Comparison of ENCODE assay signal across 11 cellular contexts in the genomic region with DNA sequence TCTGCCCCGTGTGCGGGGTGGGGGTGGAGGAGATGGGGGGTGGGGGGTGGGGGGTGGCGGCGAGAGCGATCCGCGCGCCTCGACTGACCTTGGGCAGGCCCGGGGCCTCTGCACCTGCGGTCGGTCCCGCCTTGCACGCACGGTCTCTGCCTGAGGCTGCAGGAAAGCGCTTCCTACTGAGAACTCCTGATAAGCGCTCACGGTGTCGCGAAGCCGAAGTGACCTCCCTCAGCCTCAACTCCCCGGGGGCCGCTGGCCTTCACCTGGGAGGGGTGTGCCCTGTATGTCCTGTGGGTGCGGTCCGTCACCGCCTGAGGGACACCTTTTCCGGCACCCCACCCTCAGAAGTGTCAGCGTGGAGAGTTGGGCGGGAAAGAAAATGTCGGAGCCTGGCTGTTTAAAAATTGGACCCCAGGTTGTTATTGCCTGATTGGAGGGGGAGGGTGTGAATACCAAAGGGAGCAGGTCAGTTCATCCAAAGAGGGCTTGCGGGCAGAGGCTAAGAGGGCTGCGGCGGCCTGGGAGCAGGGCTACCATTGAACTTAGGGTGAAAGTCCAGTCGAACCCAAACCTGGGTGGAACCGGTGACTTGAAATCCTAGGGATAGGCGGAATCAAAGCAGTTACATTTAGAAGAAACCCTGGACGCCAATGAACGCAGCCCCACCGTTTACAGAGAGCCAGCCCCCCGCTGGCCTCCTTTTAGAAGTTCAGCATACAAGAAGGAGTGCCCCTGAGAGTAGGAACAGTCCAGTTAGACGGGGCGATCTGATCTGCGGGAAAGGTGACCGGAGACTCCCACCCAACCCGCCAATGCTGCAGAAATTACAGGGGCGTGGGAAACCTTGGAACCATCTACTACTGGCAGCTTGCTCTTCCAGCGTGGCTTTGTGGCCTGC. TPM values are rescaled to one million over a fixed set of nuclear protein-coding genes. Genes with fewer than 3 reads are reported as not detected.
DNase-seq lines count a peak whose midpoint lies in the region; ATAC-seq, FAIRE-seq and TF ChIP-seq lines count a peak whose summit lies in the region.
"Had no signal": no experiment of that assay in that cellular context is flagged by ENCODE, and none has a peak within 500 bp of the region (broad histone marks: within the 10 kb centered on the region; RNA-seq: fewer than 3 reads in every experiment).

No MANE protein-coding gene starts in this region.

- peak overlapping the region; percentile 96 for H3K27ac Mint-ChIP-seq in activated CD8-positive, alpha-beta memory T cell treated with anti-CD3 and anti-CD28 coated beads, Interleukin-2, amount 10 ng/mL, durations not matched to agents 7 days and 5 days
- H3K27ac Mint-ChIP-seq in activated naive CD8-positive, alpha-beta T cell: peak overlapping the region; percentile 97

- peak; percentile 61 for DNase-seq in activated CD8-positive, alpha-beta memory T cell treated with anti-CD3 and anti-CD28 coated beads, Interleukin-2, amount 10 ng/mL, durations not matched to agents 7 days and 5 days
- no peak for DNase-seq in activated CD8-positive, alpha-beta memory T cell treated with anti-CD3 and anti-CD28 coated beads, Interleukin-2, amount 50 U/mL, for 48 hours
- DNase-seq in HepG2 (ENCODE audit: low spot score) (no peak), tibial nerve (ENCODE audit: low spot score in 2 of 2) (no peak), tibial artery (no peak), HCEC 1CT (no peak), brain microvascular endothelial cell (no peak)
- DNase-seq: islet precursor cell, NCI-H2029 had no signal

- no peak for TF ChIP-seq EP300 in HepG2 (IDR thresholded peaks at IDR 0.05; ENCODE audit: low read depth in 2 of 2, low read length in 2 of 2)
- TF ChIP-seq EP300 in HepG2 (CRISPR knock-in tag; IDR thresholded peaks at IDR 0.05; ENCODE audit: borderline replicate concordance): no peak
- no peak for TF ChIP-seq EP300 in tibial nerve (IDR thresholded peaks at IDR 0.05)

- WGBS in HepG2 (ENCODE audit: low lambda C conversion rate): 36% methylated on average over 27 of the region's 47 CpGs
- WGBS in tibial nerve, 2 donors: 8% methylated on average over 25 to 47 of the region's 47 CpGs

- no peaks in the 10 kb centered on the region; the same call in 1 of the 2 replicates for H4K20me1 ChIP-seq in HepG2 (ENCODE audit: insufficient read depth, low read length)

- in situ Hi-C loops in HepG2 (cut with HindIII; ENCODE audit: extremely low pct_ligation_motif_present, low pct_unique_long_range_greater_than_20kb) (loop anchor here (10.0 kb wide), 1 partner anchor 48 kb away; no protein-coding TSS in a partner anchor), brain microvascular endothelial cell (cut with HindIII; ENCODE audit: low pct_ligation_motif_present, low sequenced_read_pairs) (no loop called here)

- TF ChIP-seq CTCF in HepG2 (CRISPR knock-in tag; IDR thresholded peaks at IDR 0.05) (no peak), tibial nerve (IDR thresholded peaks at IDR 0.05) (no peak), tibial artery (IDR thresholded peaks at IDR 0.05) (no peak), brain microvascular endothelial cell (IDR thresholded peaks at IDR 0.05; ENCODE audit: low read depth, low read length, missing control alignments) (no peak)

- CTCF ChIA-PET in activated CD8-positive, alpha-beta memory T cell treated with anti-CD3 and anti-CD28 coated beads, Interleukin-2, amount 10 ng/mL, durations not matched to agents 7 days and 5 days (lab: Charles Lee): interaction anchor here (1.3 to 8.3 kb wide), 5 partner anchors 13 to 90 kb away, joined by 3 to 414 read pairs (median 44); no protein-coding TSS in a partner anchor
- CTCF ChIA-PET in HepG2 (lab: Yijun Ruan, JAX; ENCODE audit: low intra/inter-chr PET ratio, low total read pairs): no interaction called here

- POLR2A ChIA-PET in HepG2 (lab: Yijun Ruan, JAX): no interaction called here

- H2AFZ ChIP-seq in HepG2 (ENCODE audit: low read length): no peak overlapping the region

- no peak for ATAC-seq in activated CD8-positive, alpha-beta memory T cell treated with anti-CD3 and anti-CD28 coated beads, Interleukin-2, amount 10 ng/mL, durations not matched to agents 7 days and 5 days
- ATAC-seq in HepG2: no peak

- no peak overlapping the region for H3K4me2 ChIP-seq in HepG2 (ENCODE audit: low read depth, low read length)

- H3K4me3 ChIP-seq in HepG2 (replicated peaks in 1 of 3; ENCODE audit: insufficient read depth in 1 of 3, low read depth in 2 of 3, low read length in 3 of 3): no peak overlapping the region
- peak overlapping the region; percentile 42 to 56 (median 50) for H3K4me3 ChIP-seq in tibial nerve
- H3K4me3 ChIP-seq in tibial artery: no peak overlapping the region
- H3K4me3 ChIP-seq in brain microvascular endothelial cell (ENCODE audit: low read depth, low read length): no peak overlapping the region

- peaks cover 5% of the 10 kb centered on the region; the same call in 1 of the 2 replicates for H3K4me1 ChIP-seq in HepG2 (ENCODE audit: insufficient read depth, low read length)
- peaks cover 0 to 54% (median 6%) of the 10 kb centered on the region in 4 donors for H3K4me1 ChIP-seq in tibial nerve
- peaks cover 0 to 23% (median 17%) of the 10 kb centered on the region in 4 donors for H3K4me1 ChIP-seq in tibial artery

- peaks cover 57% of the 10 kb centered on the region for H3K4me1 Mint-ChIP-seq in activated CD8-positive, alpha-beta memory T cell treated with anti-CD3 and anti-CD28 coated beads, Interleukin-2, amount 10 ng/mL, durations not matched to agents 7 days and 5 days
- peaks cover 85% of the 10 kb centered on the region for H3K4me1 Mint-ChIP-seq in activated naive CD8-positive, alpha-beta T cell (ENCODE audit: low read depth)

- H3K9ac ChIP-seq in HepG2 (ENCODE audit: insufficient read depth, low read depth, low read length): no peak overlapping the region

- FAIRE-seq in HepG2 (lab: Jason Lieb, UNC): no peak
- FAIRE-seq: colon had no signal

- H3K9me3 ChIP-seq in HepG2 (ENCODE audit: low read length) (no peaks in the 10 kb centered on the region), tibial nerve (no peaks in the 10 kb centered on the region), tibial artery (no peaks in the 10 kb centered on the region)

- H3K27me3 ChIP-seq in HepG2 (ENCODE audit: control insufficient read depth in 1 of 2, insufficient read depth in 2 of 2, low read length in 2 of 2) (peaks cover 16 to 82% of the 10 kb centered on the region in 2 experiments), tibial nerve (peaks cover 0 to 52% of the 10 kb centered on the region in 2 donors), tibial artery (peaks cover 0 to 95% of the 10 kb centered on the region in 2 donors), brain microvascular endothelial cell (replicated peaks) (peaks cover 44% of the 10 kb centered on the region)

- intact Hi-C loops in HepG2 (cut with micrococcal nuclease; ENCODE audit: unreplicated experiment): no loop called here
- intact Hi-C loops in tibial artery (cut with DNase I; ENCODE audit: low total_unique reads): no loop called here

- no TSS peak for BruUV-seq in HepG2 (replicated peaks; lab: Mats Ljungman, UMichigan)

- TF ChIP-seq POLR2A in HepG2 (IDR thresholded peaks at IDR 0.05; ENCODE audit: insufficient read depth in 1 of 2, low read depth in 2 of 2, low read length in 2 of 2) (no peak), tibial nerve (IDR thresholded peaks at IDR 0.05) (no peak)

- peaks cover 33% of the 10 kb centered on the region for H3K27me3 Mint-ChIP-seq in activated CD8-positive, alpha-beta memory T cell treated with anti-CD3 and anti-CD28 coated beads, Interleukin-2, amount 10 ng/mL, durations not matched to agents 7 days and 5 days
- no peaks in the 10 kb centered on the region for H3K27me3 Mint-ChIP-seq in activated naive CD8-positive, alpha-beta T cell

- H3K36me3 ChIP-seq in HepG2 (replicated peaks in 1 of 2; ENCODE audit: control insufficient read depth in 1 of 2, insufficient read depth in 2 of 2, low read length in 2 of 2) (no peaks in the 10 kb centered on the region), tibial nerve (no peaks in the 10 kb centered on the region), tibial artery (no peaks in the 10 kb centered on the region), brain microvascular endothelial cell (replicated peaks) (no peaks in the 10 kb centered on the region)

- H3K79me2 ChIP-seq in HepG2 (ENCODE audit: insufficient read depth, low read length): no peaks in the 10 kb centered on the region

- H3K27ac ChIP-seq in HepG2 (ENCODE audit: extremely low read length, insufficient read depth, low read length): no peak overlapping the region
- peak overlapping the region; percentile 78 to 93 (median 89) for H3K27ac ChIP-seq in tibial nerve
- H3K27ac ChIP-seq in tibial artery: no peak overlapping the region
- no peak overlapping the region for H3K27ac ChIP-seq in brain microvascular endothelial cell

- no peaks in the 10 kb centered on the region for H3K9me3 Mint-ChIP-seq in activated CD8-positive, alpha-beta memory T cell treated with anti-CD3 and anti-CD28 coated beads, Interleukin-2, amount 10 ng/mL, durations not matched to agents 7 days and 5 days (ENCODE audit: low read depth)
- no peaks in the 10 kb centered on the region for H3K9me3 Mint-ChIP-seq in activated naive CD8-positive, alpha-beta T cell (ENCODE audit: low read depth)

- no peak for TF ChIP-seq RAD21 in HepG2 (CRISPR knock-in tag; IDR thresholded peaks at IDR 0.05)

- H3K4me3 Mint-ChIP-seq in activated CD8-positive, alpha-beta memory T cell treated with anti-CD3 and anti-CD28 coated beads, Interleukin-2, amount 10 ng/mL, durations not matched to agents 7 days and 5 days: peak overlapping the region; percentile 98
- H3K4me3 Mint-ChIP-seq in activated naive CD8-positive, alpha-beta T cell: peak overlapping the region; percentile 99

- H3K36me3 Mint-ChIP-seq in activated CD8-positive, alpha-beta memory T cell treated with anti-CD3 and anti-CD28 coated beads, Interleukin-2, amount 10 ng/mL, durations not matched to agents 7 days and 5 days: peaks cover 14% of the 10 kb centered on the region
- H3K36me3 Mint-ChIP-seq in activated naive CD8-positive, alpha-beta T cell: no peaks in the 10 kb centered on the region

RNA-seq across cellular contexts. Expression of a gene that starts 1.2 kb away (rescaled TPM):
- total RNA-seq in activated CD8-positive, alpha-beta memory T cell treated with anti-CD3 and anti-CD28 coated beads, Interleukin-2, amount 10 ng/mL, durations not matched to agents 7 days and 5 days: 100 to 1,000 TPM in 1 of 2 experiments, 10 to 100 TPM in 1; 54.6 to 178 TPM
- total RNA-seq in HepG2 (2016; rRNA removed; fragmentation: Illumina TruSeq; extraction: Trizol): not detected in 2 replicates
- not detected in 2 replicates for total RNA-seq in HepG2 (2016; cell fraction: cytosol; rRNA removed; fragmentation: Illumina TruSeq; extraction: Trizol; ENCODE audit: low read depth)
- total RNA-seq in HepG2 (2016; cell fraction: insoluble cytoplasmic fraction; rRNA removed; fragmentation: Illumina TruSeq; extraction: Trizol): not detected in 2 replicates
- not detected in 2 replicates for total RNA-seq in HepG2 (2016; cell fraction: membrane; rRNA removed; fragmentation: Illumina TruSeq; extraction: Trizol)
- not detected in 2 replicates for total RNA-seq in HepG2 (2016; cell fraction: nucleus; rRNA removed; fragmentation: Illumina TruSeq; extraction: Trizol)
- polyA plus RNA-seq in HepG2 (2011; rRNA removed): not detected in 2 replicates
- polyA plus RNA-seq in HepG2 (2011; cell fraction: cytosol; rRNA removed): not detected in 2 replicates
- not detected in 2 replicates for polyA plus RNA-seq in HepG2 (2011; cell fraction: nucleus; rRNA removed)
- polyA plus RNA-seq in HepG2 (2012): not detected in 2 replicates
- polyA plus RNA-seq in HepG2 (2016; cell fraction: cytosol; fragmentation: Illumina TruSeq; extraction: Trizol; ENCODE audit: low read depth): not detected in 2 replicates
- polyA plus RNA-seq in HepG2 (2016; cell fraction: insoluble cytoplasmic fraction; fragmentation: Illumina TruSeq; extraction: Trizol; ENCODE audit: low read depth): not detected in 2 replicates
- not detected in 2 replicates for polyA plus RNA-seq in HepG2 (2016; cell fraction: membrane; fragmentation: Illumina TruSeq; extraction: Trizol; ENCODE audit: low read depth)
- not detected in 2 replicates for polyA plus RNA-seq in HepG2 (2016; cell fraction: nucleus; fragmentation: Illumina TruSeq; extraction: Trizol; ENCODE audit: insufficient read depth, low read depth)
- polyA minus RNA-seq in HepG2 (2011; rRNA and poly(A)+ RNA removed; ENCODE audit: low replicate concordance): not detected in 2 replicates
- not detected in 2 replicates for polyA minus RNA-seq in HepG2 (2011; cell fraction: cytosol; rRNA and poly(A)+ RNA removed)
- not detected in 2 replicates for polyA minus RNA-seq in HepG2 (2011; cell fraction: nucleus; rRNA and poly(A)+ RNA removed)
- 100 to 1,000 TPM in 2 of 4 donors, 10 to 100 TPM in 2; 60.0 to 200 (median 121) TPM for total RNA-seq in tibial nerve

Comparison
In these comparisons a context has a peak if more than half of its experiments do, and no peak if none do; other contexts are left out.
1. H3K27ac ChIP-seq: peak in tibial nerve (4 of 4); none in HepG2 (single experiment), tibial artery (0 of 2) and brain microvascular endothelial cell (single experiment).
2. H3K4me3 ChIP-seq: peak in tibial nerve (4 of 4); none in HepG2 (0 of 3), tibial artery (0 of 2) and brain microvascular endothelial cell (single experiment).
3. RNA of a gene that starts 1.2 kb away (total RNA-seq): 54.6 to 178 TPM in activated CD8-positive, alpha-beta memory T cell treated with anti-CD3 and anti-CD28 coated beads, Interleukin-2, amount 10 ng/mL, durations not matched to agents 7 days and 5 days and 60.0 to 200 TPM in tibial nerve; not detected in HepG2; every median in the first group is over 10 times any median in the second.